38 cellular contexts compared by ENCODE assay signal in genomic region chr5:145470382-145470979, GRCh38.
"Had no signal": no experiment of that assay in that cellular context is flagged by ENCODE, and none has a peak within 500 bp of the region (broad histone marks: within the 10 kb centered on the region; RNA-seq: fewer than 3 reads in every experiment).

No MANE protein-coding gene starts in this region.

- H3K9me3 Mint-ChIP-seq: activated CD8-positive, alpha-beta T cell treated with anti-CD3 and anti-CD28 coated beads for 36 hours had no signal

- H3K9me3 ChIP-seq: ascending aorta, breast epithelium, MG63, Peyer's patch, SJSA1, SK-N-SH had no signal

- DNase-seq: activated CD4-positive, alpha-beta T cell treated with anti-CD3 and anti-CD28 coated beads for 1 hour; activated CD4-positive, alpha-beta T cell treated with anti-CD3 and anti-CD28 coated beads for 48 hours; activated CD4-positive, CD25-positive, alpha-beta regulatory T cell; activated CD8-positive, alpha-beta T cell treated with anti-CD3 and anti-CD28 coated beads for 36 hours; activated gamma-delta T cell; activated naive CD4-positive, alpha-beta T cell treated with Interleukin-2 at 50 U/mL for 16 hours; activated naive CD8-positive, alpha-beta T cell treated with anti-CD3 and anti-CD28 coated beads, Interleukin-2, amount 10 ng/mL, durations not matched to agents 7 days and 5 days; activated T-cell treated with anti-CD3 and anti-CD28 coated beads, Interleukin-2, amount 50 U/mL, for 1 hour; amygdala; caudate nucleus; cerebellar nuclear complex; Karpas-422; MG63; NCI-H1048; NCI-H1105 treated with DMSO at 0.1 percent for 48 hours; NCI-H1436; NCI-H187; NCI-H2029 treated with DMSO at 0.1 percent for 48 hours; NCI-H2107; NCI-H2171; NCI-H2227 treated with DMSO at 0.1 percent for 48 hours; NCI-H446; NCI-H510A treated with DMSO at 0.1 percent for 48 hours; NCI-H526 treated with DMSO at 0.1 percent for 48 hours; NK-92 treated with Interleukin-12 subunit alpha and Interleukin-12 subunit beta, amount 100 ng/mL, for 24 hours; PC-3; Peyer's patch; RPMI8226; SHP77 treated with DMSO at 0.1 percent for 48 hours; SK-N-SH; T-cell; T-helper 17 cell; WERI-Rb-1 had no signal

- H3K36me3 Mint-ChIP-seq: activated naive CD4-positive, alpha-beta T cell treated with anti-CD3 and anti-CD28 coated beads, Interleukin-2, amount 50 U/mL, for 24 hours; activated naive CD8-positive, alpha-beta T cell treated with anti-CD3 and anti-CD28 coated beads, Interleukin-2, amount 10 ng/mL, durations not matched to agents 7 days and 5 days; T-cell had no signal

- H3K4me1 Mint-ChIP-seq: activated naive CD4-positive, alpha-beta T cell treated with anti-CD3 and anti-CD28 coated beads, Interleukin-2, amount 50 U/mL, for 24 hours; activated naive CD8-positive, alpha-beta T cell treated with anti-CD3 and anti-CD28 coated beads, Interleukin-2, amount 10 ng/mL, durations not matched to agents 7 days and 5 days; T-cell; T-helper 17 cell had no signal

- H3K27me3 Mint-ChIP-seq: activated CD8-positive, alpha-beta T cell treated with anti-CD3 and anti-CD28 coated beads for 36 hours; activated naive CD4-positive, alpha-beta T cell treated with anti-CD3 and anti-CD28 coated beads, Interleukin-2, amount 50 U/mL, for 24 hours; activated naive CD8-positive, alpha-beta T cell treated with anti-CD3 and anti-CD28 coated beads, Interleukin-2, amount 10 ng/mL, durations not matched to agents 7 days and 5 days; T-cell; T-helper 17 cell had no signal

- H3K4me3 ChIP-seq: ascending aorta, breast epithelium, MG63, Peyer's patch, SJSA1 had no signal

- H3K4me1 ChIP-seq: breast epithelium, Peyer's patch, SJSA1 had no signal

- H3K4me3 Mint-ChIP-seq: activated CD8-positive, alpha-beta T cell treated with anti-CD3 and anti-CD28 coated beads for 36 hours; activated naive CD4-positive, alpha-beta T cell treated with anti-CD3 and anti-CD28 coated beads, Interleukin-2, amount 50 U/mL, for 24 hours; activated naive CD8-positive, alpha-beta T cell treated with anti-CD3 and anti-CD28 coated beads, Interleukin-2, amount 10 ng/mL, durations not matched to agents 7 days and 5 days; T-cell; T-helper 17 cell had no signal

- H3K36me3 ChIP-seq: ascending aorta, breast epithelium, MG63, Peyer's patch, SJSA1, WERI-Rb-1 had no signal

- H3K27ac ChIP-seq: ascending aorta, breast epithelium, Peyer's patch, SJSA1, WERI-Rb-1 had no signal

- H3K27ac Mint-ChIP-seq: activated CD8-positive, alpha-beta T cell treated with anti-CD3 and anti-CD28 coated beads for 36 hours; activated naive CD4-positive, alpha-beta T cell treated with anti-CD3 and anti-CD28 coated beads, Interleukin-2, amount 50 U/mL, for 24 hours; activated naive CD8-positive, alpha-beta T cell treated with anti-CD3 and anti-CD28 coated beads, Interleukin-2, amount 10 ng/mL, durations not matched to agents 7 days and 5 days; activated T-helper 2 cell treated with anti-CD3 and anti-CD28 coated beads, Interferon-gamma antibody, Interleukin-2, Interleukin-4, amounts not matched to agents 10 μg/mL and 5 μg/mL and 100 μg/mL, durations not matched to agents 14 hours and 24 hours and 36 hours; T-cell; T-helper 17 cell had no signal

- H3K27me3 ChIP-seq: ascending aorta, breast epithelium, MG63, Peyer's patch, SJSA1 had no signal
